Comparison of ENCODE assay signal across 8 cellular contexts in the genomic region with DNA sequence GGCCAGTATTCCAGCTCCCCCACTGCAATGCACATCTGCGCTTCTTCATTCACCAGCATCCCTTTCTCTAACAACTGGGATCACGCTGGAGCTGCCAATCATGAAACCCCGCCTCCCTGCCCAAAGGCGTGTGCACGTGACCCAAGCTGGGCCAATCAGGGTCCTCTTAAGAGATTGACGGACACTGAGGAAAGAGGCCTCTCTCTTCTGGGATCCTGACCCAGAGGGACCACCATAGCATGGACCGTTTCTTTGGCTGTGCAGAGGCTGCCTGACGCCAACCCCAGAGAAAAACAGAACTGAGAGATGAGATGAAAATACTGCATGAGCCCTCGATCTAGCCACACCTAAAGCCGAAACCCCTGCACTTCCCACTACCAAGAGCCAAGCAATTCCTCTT. TPM values are rescaled to one million over a fixed set of nuclear protein-coding genes. Genes with fewer than 3 reads are reported as not detected.
A peak's percentile ranks its signal among the peaks of the same experiment; 100 is the strongest.
DNase-seq lines count a peak whose midpoint lies in the region; ATAC-seq and TF ChIP-seq lines count a peak whose summit lies in the region.

No MANE protein-coding gene starts in this region.

- peaks cover 55% of the 10 kb centered on the region for H3K4me1 Mint-ChIP-seq in brain

- peaks cover 0 to 5% (median 0%) of the 10 kb centered on the region in 5 experiments for H3K9me3 Mint-ChIP-seq in brain

- ATAC-seq in HG03439 (IDR thresholded peaks at IDR 0.05; ENCODE audit: unreplicated experiment) (peak; percentile 70), gastrocnemius medialis (peak; percentile 41 to 45), GM19455 (IDR thresholded peaks at IDR 0.05; ENCODE audit: unreplicated experiment) (no peak)

- no peak for TF ChIP-seq POLR2A in gastrocnemius medialis (IDR thresholded peaks at IDR 0.05)

- no peaks in the 10 kb centered on the region for H3K9me2 ChIP-seq in GM23248 (ENCODE audit: insufficient read depth)

- in situ Hi-C loops in ACHN (cut with HindIII; ENCODE audit: low pct_ligation_motif_present, low pct_unique_long_range_greater_than_20kb, low sequenced_read_pairs) (no loop called here), gastrocnemius medialis (cut with MboI; ENCODE audit: low sequenced_read_pairs in 4 of 4) (no loop called here), GM23248 (cut with MboI) (no loop called here)

- no peak overlapping the region for H3K4me2 ChIP-seq in GM23248 (ENCODE audit: unreplicated experiment)

- DNase-seq in ACHN = peak; percentile 28
- peak; percentile 54 for DNase-seq in GM19238 (ENCODE audit: insufficient read length, low spot score)
- no peak for DNase-seq in gastrocnemius medialis
- DNase-seq in GM23248 = no peak
- DNase-seq in NCI-H446 (lab: John Stamatoyannopoulos, UW) = no peak

- intact Hi-C loops in gastrocnemius medialis (cut with DNase I; ENCODE audit: low total_unique reads) = no loop called here

- H3K27me3 ChIP-seq in gastrocnemius medialis = no peaks in the 10 kb centered on the region
- H3K27me3 ChIP-seq in GM23248 (replicated peaks; ENCODE audit: insufficient read depth) = no peaks in the 10 kb centered on the region

- no peaks in the 10 kb centered on the region for H3K36me3 ChIP-seq in gastrocnemius medialis
- H3K36me3 ChIP-seq in GM23248 (ENCODE audit: low read depth) = peaks cover 9% of the 10 kb centered on the region

- H3K9me3 ChIP-seq in gastrocnemius medialis (no peaks in the 10 kb centered on the region), GM23248 (ENCODE audit: low read depth) (no peaks in the 10 kb centered on the region)

- no peak overlapping the region for H3K9ac ChIP-seq in GM23248

- TF ChIP-seq CTCF in brain (conservative IDR thresholded peaks at IDR 0.05) = no peak
- TF ChIP-seq CTCF in gastrocnemius medialis (IDR thresholded peaks at IDR 0.05 in 4 of 5, conservative IDR thresholded peaks at IDR 0.05 in 1 of 5) = no peak

- peak overlapping the region in 3 of 5 experiments; percentile 24 to 96 (median 88) for H3K27ac Mint-ChIP-seq in brain

- H3K4me3 ChIP-seq in gastrocnemius medialis (no peak overlapping the region), GM23248 (no peak overlapping the region)

- H3K4me1 ChIP-seq in gastrocnemius medialis (no peaks in the 10 kb centered on the region), GM23248 (ENCODE audit: insufficient read depth) (no peaks in the 10 kb centered on the region)

- H2AFZ ChIP-seq in GM23248 = no peak overlapping the region

- WGBS in GM23248 (ENCODE audit: low coverage in 1 of 2, low lambda C conversion rate in 2 of 2, missing lambda C conversion rate in 2 of 2), 2 experiments = 64 to 70% methylated on average over 10 of the region's 10 CpGs

- no peaks in the 10 kb centered on the region for H4K20me1 ChIP-seq in GM23248 (ENCODE audit: insufficient read depth)

- peaks cover 96% of the 10 kb centered on the region for H3K79me2 ChIP-seq in GM23248 (ENCODE audit: insufficient read depth)

- H3K4me3 Mint-ChIP-seq in brain = peak overlapping the region in 2 of 5 experiments; percentile 54 to 67

- H3K27me3 Mint-ChIP-seq in brain = no peaks in the 10 kb centered on the region

- peaks cover 31% of the 10 kb centered on the region for H3K36me3 Mint-ChIP-seq in brain

- peaks cover 4% of the 10 kb centered on the region; the same call in 1 of the 2 replicates for H3F3A ChIP-seq in GM23248 (ENCODE audit: insufficient read depth)

- H3K27ac ChIP-seq in gastrocnemius medialis = no peak overlapping the region
- no peak overlapping the region for H3K27ac ChIP-seq in GM23248

RNA-seq across cellular contexts. Expression of a gene that starts 32.0 kb away (rescaled TPM):
- polyA plus RNA-seq in brain (ENCODE audit: insufficient read depth, low read depth, low replicate concordance) = 902 TPM
- total RNA-seq in gastrocnemius medialis = 1 to 10 TPM; 2.8 to 8.7 (median 6.2) TPM
- 144 and 145 TPM in 2 replicates for total RNA-seq in GM23248 (2014; rRNA removed; shearing (Covaris generic))
- 370 and 399 TPM in 2 replicates for polyA plus RNA-seq in GM23248 (2016; fragmentation: Nextera tagmentation; extraction: Ambion mirVana)

Comparison
In these comparisons a context has a peak if more than half of its experiments do, and no peak if none do; other contexts are left out.
1. DNase-seq: peak in ACHN (single experiment) and GM19238 (single experiment); none in gastrocnemius medialis (0 of 2), GM23248 (single experiment) and NCI-H446 (0 of 2).
2. RNA of a gene that starts 32.0 kb away (total RNA-seq): 144 to 145 TPM in GM23248; 2.8 to 8.7 TPM in gastrocnemius medialis; every median in the first group is over 10 times any median in the second.